ENCODE assay signal across 7 cellular contexts in genomic region chr6:29875734-29876133, GRCh38. TPM values are rescaled to one million over a fixed set of nuclear protein-coding genes. Genes with fewer than 3 reads are reported as not detected.
"Had no signal": no experiment of that assay in that cellular context is flagged by ENCODE, and none has a peak within 500 bp of the region (broad histone marks: within the 10 kb centered on the region; RNA-seq: fewer than 3 reads in every experiment).

No MANE protein-coding gene starts in this region.

RNA-seq across cellular contexts. Expression of gene HLA-G, which starts 48.1 kb away (rescaled TPM):
- total RNA-seq: PC-3, Right ventricle myocardium inferior, Right ventricle myocardium superior, RPMI7951, SJCRH30, SJSA1 had no signal
- polyA plus RNA-seq: SK-N-SH had no signal
